14 cellular contexts compared by ENCODE assay signal in the genomic region with DNA sequence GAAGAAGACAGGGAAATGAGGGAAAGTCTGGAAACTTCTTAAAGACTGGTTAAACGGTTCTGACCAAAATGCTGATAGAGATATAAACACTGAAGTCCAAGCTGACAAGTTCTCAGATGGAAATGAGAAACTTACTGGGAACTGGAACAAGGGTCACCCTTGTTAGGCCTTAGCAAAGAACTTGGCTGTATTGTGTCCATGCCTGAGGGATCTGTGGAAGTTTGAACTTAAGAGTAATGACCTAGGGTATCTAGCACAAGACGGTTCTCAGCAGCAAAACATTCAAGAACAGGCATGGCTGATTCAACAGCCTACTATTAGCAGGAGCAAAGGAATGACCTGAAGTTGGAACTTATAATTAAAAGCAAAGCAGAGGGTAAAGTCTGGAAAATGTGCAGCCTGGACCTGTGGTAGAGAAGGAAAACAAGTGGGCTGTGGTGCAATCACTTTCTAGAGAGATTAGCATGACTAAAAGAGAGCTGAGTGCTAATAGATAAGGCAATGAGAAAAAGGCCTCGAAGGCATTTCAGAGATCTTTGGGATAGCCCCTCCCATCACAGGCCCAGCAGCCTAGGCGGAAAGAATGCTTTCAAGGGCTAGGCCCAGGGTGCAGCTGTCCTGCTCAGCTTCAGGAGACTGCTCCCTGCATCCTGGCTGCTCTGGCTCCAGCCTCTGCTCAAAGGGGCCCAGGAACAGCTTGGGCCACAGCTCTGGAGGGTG.
DNase-seq lines count a peak whose midpoint lies in the region; ATAC-seq and TF ChIP-seq lines count a peak whose summit lies in the region.
"Had no signal": no experiment of that assay in that cellular context is flagged by ENCODE, and none has a peak within 500 bp of the region (broad histone marks: within the 10 kb centered on the region; RNA-seq: fewer than 3 reads in every experiment).

No MANE protein-coding gene starts in this region.

- H3K27ac ChIP-seq in HEK293 (ENCODE audit: extremely low read depth, low read depth, low read length) (no peak overlapping the region; the same call in 1 of the 2 replicates), ovary (no peak overlapping the region)
- H3K27ac ChIP-seq: C4-2B, SJSA1 had no signal

- no peaks in the 10 kb centered on the region for H3K27me3 ChIP-seq in ovary
- H3K27me3 ChIP-seq: SJSA1 had no signal

- POLR2A ChIA-PET in HEK293 (lab: Yijun Ruan, JAX): no interaction called here
- POLR2A ChIA-PET in activated B cell treated with CpG ODN at 0.5 μM for 24 hours (lab: Charles Lee): no interaction called here

- H3K27ac Mint-ChIP-seq in activated B cell treated with CpG ODN at 0.5 μM for 24 hours: peak overlapping the region; percentile 64
- H3K27ac Mint-ChIP-seq in osteocyte (ENCODE audit: unreplicated experiment): no peak overlapping the region
- H3K27ac Mint-ChIP-seq: activated T-helper 1 cell treated with anti-CD3 and anti-CD28 coated beads, Interleukin-12 subunit alpha, Interleukin-12 subunit beta, Interleukin-2, Interleukin-4 antibody, amounts not matched to agents 30 ng/mL and 10 ng/mL and 1 ng/mL, durations not matched to agents 14 hours and 24 hours and 36 hours had no signal

- peaks cover 55% of the 10 kb centered on the region for H3K4me1 Mint-ChIP-seq in activated B cell treated with CpG ODN at 0.5 μM for 24 hours
- no peaks in the 10 kb centered on the region for H3K4me1 Mint-ChIP-seq in osteocyte (ENCODE audit: unreplicated experiment)

- no peak overlapping the region for H3K4me3 Mint-ChIP-seq in activated B cell treated with CpG ODN at 0.5 μM for 24 hours
- H3K4me3 Mint-ChIP-seq in osteocyte (ENCODE audit: unreplicated experiment): no peak overlapping the region
- H3K4me3 Mint-ChIP-seq: activated T-helper 1 cell treated with anti-CD3 and anti-CD28 coated beads, Interleukin-12 subunit alpha, Interleukin-12 subunit beta, Interleukin-2, Interleukin-4 antibody, amounts not matched to agents 30 ng/mL and 10 ng/mL and 1 ng/mL, durations not matched to agents 14 hours and 24 hours and 36 hours had no signal

- TF ChIP-seq POLR2A in ovary (IDR thresholded peaks at IDR 0.05): no peak

- H3K4me1 ChIP-seq in HEK293 (ENCODE audit: control insufficient read depth, insufficient read depth, low read length) (peaks cover 8% of the 10 kb centered on the region; the same call in 1 of the 2 replicates), ovary (ENCODE audit: insufficient read depth) (no peaks in the 10 kb centered on the region)
- H3K4me1 ChIP-seq: SJSA1 had no signal

- no peak for TF ChIP-seq CTCF in HEK293 (tag by site-specific recombination; IDR thresholded peaks at IDR 0.05)
- TF ChIP-seq CTCF in activated B cell treated with CpG ODN at 0.5 μM for 24 hours (IDR thresholded peaks at IDR 0.05): no peak
- TF ChIP-seq CTCF in ovary (IDR thresholded peaks at IDR 0.05): no peak
- TF ChIP-seq CTCF in osteocyte (IDR thresholded peaks at IDR 0.05): no peak

- no peak for TF ChIP-seq EP300 in ovary (IDR thresholded peaks at IDR 0.05)

- no peak for ATAC-seq in activated B cell treated with CpG ODN at 0.5 μM for 24 hours (ENCODE audit: low read depth)
- ATAC-seq: activated CD4-positive, CD25-positive, alpha-beta regulatory T cell treated with anti-CD3 and anti-CD28 coated beads, Interleukin-2, amount 50 U/mL, for 24 hours had no signal

- WGBS in ovary, 3 donors: 70 to 71% (median 70%) methylated on average over 4 of the region's 4 CpGs

- no peaks in the 10 kb centered on the region for H3K27me3 Mint-ChIP-seq in activated B cell treated with CpG ODN at 0.5 μM for 24 hours
- H3K27me3 Mint-ChIP-seq in osteocyte (ENCODE audit: unreplicated experiment): no peaks in the 10 kb centered on the region

- no peaks in the 10 kb centered on the region; a peak in 1 of 3 replicates for H3K36me3 ChIP-seq in HEK293 (ENCODE audit: control insufficient read depth in 2 of 2, insufficient read depth in 1 of 2, low read length in 2 of 2)
- no peaks in the 10 kb centered on the region for H3K36me3 ChIP-seq in ovary

- H3K9me3 Mint-ChIP-seq in activated B cell treated with CpG ODN at 0.5 μM for 24 hours (no peaks in the 10 kb centered on the region), osteocyte (ENCODE audit: unreplicated experiment) (peaks cover 8% of the 10 kb centered on the region)

- intact Hi-C loops in activated B cell treated with CpG ODN at 0.5 μM for 24 hours (cut with micrococcal nuclease): loop anchor here (1.0 kb wide), 1 partner anchor 9 kb away; no protein-coding TSS in a partner anchor
- intact Hi-C loops in ovary (cut with DNase I): no loop called here

- H3K4me3 ChIP-seq in HEK293 (ENCODE audit: low read depth, low read length): no peak overlapping the region
- H3K4me3 ChIP-seq in ovary: no peak overlapping the region
- H3K4me3 ChIP-seq: SJSA1 had no signal

- DNase-seq in activated B cell treated with CpG ODN at 0.5 μM for 24 hours: no peak
- peak; percentile 45 for DNase-seq in iPS DF 19.7 (ENCODE audit: low read depth, low spot score)
- DNase-seq in renal cortical epithelial cell (ENCODE audit: low read depth): peak; percentile 43
- no peak for DNase-seq in activated CD8-positive, alpha-beta memory T cell treated with anti-CD3 and anti-CD28 coated beads for 24 hours
- DNase-seq in ovary: no peak
- DNase-seq in dermis blood vessel endothelial cell: no peak
- no peak for DNase-seq in osteocyte (ENCODE audit: extremely low spot score, unreplicated experiment)
- DNase-seq: NCI-H524; stimulated activated CD8-positive, alpha-beta memory T cell treated with anti-CD3 and anti-CD28 coated beads, Interleukin-4, amount 100 ng/mL, for 48 hours had no signal

- H3K36me3 Mint-ChIP-seq in activated B cell treated with CpG ODN at 0.5 μM for 24 hours (ENCODE audit: low read depth) (peaks cover 80% of the 10 kb centered on the region), osteocyte (ENCODE audit: unreplicated experiment) (peaks cover 5% of the 10 kb centered on the region)

- CTCF ChIA-PET in HEK293 (lab: Yijun Ruan, JAX): no interaction called here
- CTCF ChIA-PET in activated B cell treated with CpG ODN at 0.5 μM for 24 hours (lab: Charles Lee): no interaction called here

- H3K9me3 ChIP-seq in HEK293 (ENCODE audit: control insufficient read depth, insufficient read depth, low read depth, low read length): no peaks in the 10 kb centered on the region
- H3K9me3 ChIP-seq in ovary: no peaks in the 10 kb centered on the region
- H3K9me3 ChIP-seq: SJSA1 had no signal

TF ChIP-seq in HEK293, 187 proteins besides CTCF, POLR2A, EP300 and RAD21:
- no peak for TF ChIP-seq HOXA7 (CRISPR knock-in tag; IDR thresholded peaks at IDR 0.05; ENCODE audit: borderline replicate concordance)
- TF ChIP-seq SETDB1 (IDR thresholded peaks at IDR 0.05; ENCODE audit: insufficient read length, low read length): peak; percentile 11
- TF ChIP-seq ZNF510 (tag by site-specific recombination; IDR thresholded peaks at IDR 0.05; ENCODE audit: insufficient replicate concordance): no peak
- peak; percentile 73 for TF ChIP-seq ZNF623 (tag by site-specific recombination; IDR thresholded peaks at IDR 0.05)
- TF ChIP-seq FEZF1 (tag by site-specific recombination; IDR thresholded peaks at IDR 0.05): 0 out of 2 replicates have a peak, but pooled peaks have one; percentile 13
- no peak for TF ChIP-seq ZNF473 (tag by site-specific recombination; IDR thresholded peaks at IDR 0.05)
- no peak for TF ChIP-seq ZNF549 (tag by site-specific recombination; IDR thresholded peaks at IDR 0.05)
- TF ChIP-seq TRIM28 (IDR thresholded peaks at IDR 0.05; ENCODE audit: borderline replicate concordance, low read length): peak; percentile 75; the same call in 1 of the 2 replicates
- TF ChIP-seq ZNF239 (tag by site-specific recombination; IDR thresholded peaks at IDR 0.05): no peak
- TF ChIP-seq TCF7L2 (IDR thresholded peaks at IDR 0.05; ENCODE audit: borderline replicate concordance, low read depth, low read length): no peak
- TF ChIP-seq BCL6B (tag by site-specific recombination; IDR thresholded peaks at IDR 0.05): no peak
- TF ChIP-seq ZNF585B (tag by site-specific recombination; IDR thresholded peaks at IDR 0.05): peak; percentile 37; the same call in 1 of the 2 replicates
- TF ChIP-seq SP7 (tag by site-specific recombination; IDR thresholded peaks at IDR 0.05): peak; percentile 88
- TF ChIP-seq SCRT2 (tag by site-specific recombination; IDR thresholded peaks at IDR 0.05): no peak

Comparison
In these comparisons a context has a peak if more than half of its experiments do, and no peak if none do; other contexts are left out.
1. DNase-seq: peak in iPS DF 19.7 (single experiment) and renal cortical epithelial cell (single experiment); none in activated B cell treated with CpG ODN at 0.5 μM for 24 hours (single experiment), activated CD8-positive, alpha-beta memory T cell treated with anti-CD3 and anti-CD28 coated beads for 24 hours (single experiment), ovary (0 of 5), dermis blood vessel endothelial cell (single experiment) and osteocyte (single experiment).